Comparison of ENCODE assay signal across 1 cellular context in the genomic region with DNA sequence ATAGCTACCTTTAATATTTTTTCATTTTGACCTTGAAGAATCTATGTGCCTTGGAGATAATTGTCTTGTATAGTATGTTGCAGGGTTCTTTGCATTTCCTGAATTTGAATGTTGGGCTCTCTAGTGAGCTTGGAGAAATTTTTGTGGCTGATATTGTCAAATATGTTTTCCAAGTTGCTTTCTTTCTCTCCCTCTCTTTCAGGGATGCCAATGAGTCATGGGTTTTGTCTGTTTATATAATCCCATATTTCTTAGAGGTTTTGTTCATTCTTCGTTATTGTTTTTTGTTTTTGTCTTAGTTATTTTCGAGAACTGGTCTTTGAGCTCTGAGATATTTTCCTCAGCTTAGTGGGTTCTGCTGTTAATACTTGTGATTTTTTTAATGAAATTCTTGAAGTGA.
A peak's percentile ranks its signal among the peaks of the same experiment; 100 is the strongest.
TF ChIP-seq lines count a peak whose summit lies in the region.

No MANE protein-coding gene starts in this region.

TF ChIP-seq in endothelial cell of umbilical vein, 7 proteins besides CTCF, POLR2A, EP300 and RAD21:
- peak; percentile 13 for TF ChIP-seq FOS (IDR thresholded peaks at IDR 0.05; ENCODE audit: borderline replicate concordance, insufficient read depth, low read length)
- TF ChIP-seq POLR2AphosphoS5 (IDR thresholded peaks at IDR 0.05; ENCODE audit: insufficient read depth, low read depth, low read length) = no peak
